Comparison of ENCODE assay signal across 8 cellular contexts in the genomic region with DNA sequence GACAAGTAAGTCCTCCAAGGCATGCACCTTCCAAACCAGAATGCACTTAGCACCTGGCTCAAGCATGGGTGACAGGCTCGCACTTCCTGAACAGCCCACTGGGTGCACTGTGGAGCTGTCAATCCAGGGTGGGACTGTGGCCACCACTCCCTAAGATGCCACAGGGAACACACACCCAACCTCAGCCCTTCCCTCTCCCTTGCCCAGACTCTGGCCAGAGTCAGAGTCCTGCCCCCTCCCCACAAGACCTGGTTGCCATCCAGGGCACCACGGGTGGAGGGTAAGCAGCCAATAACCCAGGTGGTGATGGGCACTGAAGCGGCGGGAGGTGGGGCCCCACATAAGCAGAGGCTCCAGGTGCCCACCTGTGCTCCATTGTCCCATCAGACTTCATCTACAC.
A peak's percentile ranks its signal among the peaks of the same experiment; 100 is the strongest.
DNase-seq lines count a peak whose midpoint lies in the region; ATAC-seq and TF ChIP-seq lines count a peak whose summit lies in the region.

No MANE protein-coding gene starts in this region.

- H3K36me3 ChIP-seq in SJCRH30 (no peaks in the 10 kb centered on the region), mucosa of descending colon (ENCODE audit: low read depth) (no peaks in the 10 kb centered on the region), sigmoid colon (no peaks in the 10 kb centered on the region), right atrium auricular region (no peaks in the 10 kb centered on the region)

- TF ChIP-seq POLR2A in sigmoid colon (IDR thresholded peaks at IDR 0.05) = no peak

- no peaks in the 10 kb centered on the region for H3K27me3 Mint-ChIP-seq in activated CD4-positive, alpha-beta memory T cell treated with anti-CD3 and anti-CD28 coated beads for 36 hours
- H3K27me3 Mint-ChIP-seq in activated CD4-positive, alpha-beta memory T cell treated with anti-CD3 and anti-CD28 coated beads, Interleukin-2, amount 10 ng/mL, durations not matched to agents 7 days and 5 days = no peaks in the 10 kb centered on the region

- POLR2A ChIA-PET in activated CD4-positive, alpha-beta memory T cell treated with anti-CD3 and anti-CD28 coated beads for 36 hours (lab: Charles Lee) = no interaction called here
- POLR2A ChIA-PET in activated CD4-positive, alpha-beta memory T cell treated with anti-CD3 and anti-CD28 coated beads, Interleukin-2, amount 10 ng/mL, durations not matched to agents 7 days and 5 days (lab: Charles Lee) = no interaction called here

- TF ChIP-seq CTCF in mucosa of descending colon (IDR thresholded peaks at IDR 0.05) (peak; percentile 29), sigmoid colon (IDR thresholded peaks at IDR 0.05) (no peak), right atrium auricular region (IDR thresholded peaks at IDR 0.05) (peak in 1 of 2 donors; percentile 16)

- no peak overlapping the region for H3K4me3 Mint-ChIP-seq in activated CD4-positive, alpha-beta memory T cell treated with anti-CD3 and anti-CD28 coated beads for 36 hours
- H3K4me3 Mint-ChIP-seq in activated CD4-positive, alpha-beta memory T cell treated with anti-CD3 and anti-CD28 coated beads, Interleukin-2, amount 10 ng/mL, durations not matched to agents 7 days and 5 days = no peak overlapping the region

- TF ChIP-seq EP300 in sigmoid colon (IDR thresholded peaks at IDR 0.05) = no peak

- H3K9me3 ChIP-seq in SJCRH30 (replicated peaks) = no peaks in the 10 kb centered on the region; the same call in 1 of the 2 replicates
- no peaks in the 10 kb centered on the region for H3K9me3 ChIP-seq in mucosa of descending colon
- H3K9me3 ChIP-seq in sigmoid colon = no peaks in the 10 kb centered on the region
- H3K9me3 ChIP-seq in right atrium auricular region = no peaks in the 10 kb centered on the region

- no peaks in the 10 kb centered on the region for H3K9me3 Mint-ChIP-seq in activated CD4-positive, alpha-beta memory T cell treated with anti-CD3 and anti-CD28 coated beads for 36 hours
- H3K9me3 Mint-ChIP-seq in activated CD4-positive, alpha-beta memory T cell treated with anti-CD3 and anti-CD28 coated beads, Interleukin-2, amount 10 ng/mL, durations not matched to agents 7 days and 5 days = no peaks in the 10 kb centered on the region

- no peak overlapping the region for H3K27ac Mint-ChIP-seq in activated CD4-positive, alpha-beta memory T cell treated with anti-CD3 and anti-CD28 coated beads for 36 hours
- no peak overlapping the region for H3K27ac Mint-ChIP-seq in activated CD4-positive, alpha-beta memory T cell treated with anti-CD3 and anti-CD28 coated beads, Interleukin-2, amount 10 ng/mL, durations not matched to agents 7 days and 5 days

- no peak overlapping the region for H3K27ac ChIP-seq in SJCRH30
- H3K27ac ChIP-seq in sigmoid colon = no peak overlapping the region
- no peak overlapping the region for H3K27ac ChIP-seq in right atrium auricular region

- 80 to 97% methylated on average over 4 of the region's 4 CpGs for WGBS in sigmoid colon, 2 donors

- peaks cover 19% of the 10 kb centered on the region for H3K4me1 ChIP-seq in SJCRH30
- H3K4me1 ChIP-seq in mucosa of descending colon (ENCODE audit: low read depth) = peaks cover 12% of the 10 kb centered on the region
- peaks cover 0 to 12% (median 8%) of the 10 kb centered on the region in 4 donors for H3K4me1 ChIP-seq in sigmoid colon
- H3K4me1 ChIP-seq in right atrium auricular region = peaks cover 0 to 22% of the 10 kb centered on the region in 2 donors

- intact Hi-C loops in activated CD4-positive, alpha-beta memory T cell treated with anti-CD3 and anti-CD28 coated beads for 36 hours (cut with micrococcal nuclease) = no loop called here
- intact Hi-C loops in mucosa of descending colon (cut with DNase I, micrococcal nuclease) = no loop called here
- intact Hi-C loops in sigmoid colon (cut with DNase I) = no loop called here

- peak; percentile 17 for DNase-seq in activated CD4-positive, alpha-beta memory T cell treated with anti-CD3 and anti-CD28 coated beads for 36 hours
- no peak for DNase-seq in activated CD4-positive, alpha-beta memory T cell treated with anti-CD3 and anti-CD28 coated beads, Interleukin-2, amount 10 ng/mL, durations not matched to agents 7 days and 5 days
- peak; percentile 27 to 50 for DNase-seq in SJCRH30
- peak in 2 of 3 donors; percentile 56 to 72 for DNase-seq in mucosa of descending colon
- no peak for DNase-seq in sigmoid colon
- no peak for DNase-seq in right atrium auricular region (ENCODE audit: low spot score)
- DNase-seq in cerebellar nuclear complex (lab: John Stamatoyannopoulos, UW) = no peak

- no peaks in the 10 kb centered on the region for H3K27me3 ChIP-seq in SJCRH30
- no peaks in the 10 kb centered on the region for H3K27me3 ChIP-seq in sigmoid colon
- H3K27me3 ChIP-seq in right atrium auricular region = no peaks in the 10 kb centered on the region

- CTCF ChIA-PET in activated CD4-positive, alpha-beta memory T cell treated with anti-CD3 and anti-CD28 coated beads for 36 hours (lab: Charles Lee) = interaction anchor here (1.4 to 1.8 kb wide), 2 partner anchors 29 to 592 kb away, joined by 3 to 5 read pairs; no protein-coding TSS in a partner anchor
- CTCF ChIA-PET in activated CD4-positive, alpha-beta memory T cell treated with anti-CD3 and anti-CD28 coated beads, Interleukin-2, amount 10 ng/mL, durations not matched to agents 7 days and 5 days (lab: Charles Lee) = no interaction called here

- H3K4me1 Mint-ChIP-seq in activated CD4-positive, alpha-beta memory T cell treated with anti-CD3 and anti-CD28 coated beads for 36 hours (ENCODE audit: low read depth) = no peaks in the 10 kb centered on the region
- no peaks in the 10 kb centered on the region for H3K4me1 Mint-ChIP-seq in activated CD4-positive, alpha-beta memory T cell treated with anti-CD3 and anti-CD28 coated beads, Interleukin-2, amount 10 ng/mL, durations not matched to agents 7 days and 5 days

- H3K4me3 ChIP-seq in SJCRH30 (no peak overlapping the region), mucosa of descending colon (no peak overlapping the region), sigmoid colon (no peak overlapping the region), right atrium auricular region (no peak overlapping the region)

- ATAC-seq in HG02885 (IDR thresholded peaks at IDR 0.05; ENCODE audit: poor library complexity, unreplicated experiment) (peak; percentile 88), mucosa of descending colon (peak; percentile 70)

- H3K36me3 Mint-ChIP-seq in activated CD4-positive, alpha-beta memory T cell treated with anti-CD3 and anti-CD28 coated beads for 36 hours = no peaks in the 10 kb centered on the region
- H3K36me3 Mint-ChIP-seq in activated CD4-positive, alpha-beta memory T cell treated with anti-CD3 and anti-CD28 coated beads, Interleukin-2, amount 10 ng/mL, durations not matched to agents 7 days and 5 days (ENCODE audit: low read depth) = no peaks in the 10 kb centered on the region

Comparison
In these comparisons a context has a peak if more than half of its experiments do, and no peak if none do; other contexts are left out.
1. DNase-seq: peak in activated CD4-positive, alpha-beta memory T cell treated with anti-CD3 and anti-CD28 coated beads for 36 hours (single experiment), SJCRH30 (2 of 2) and mucosa of descending colon (2 of 3); none in activated CD4-positive, alpha-beta memory T cell treated with anti-CD3 and anti-CD28 coated beads, Interleukin-2, amount 10 ng/mL, durations not matched to agents 7 days and 5 days (single experiment), sigmoid colon (single experiment), right atrium auricular region (single experiment) and cerebellar nuclear complex (0 of 2).